Comparison of ENCODE assay signal across 21 cellular contexts in the genomic region with DNA sequence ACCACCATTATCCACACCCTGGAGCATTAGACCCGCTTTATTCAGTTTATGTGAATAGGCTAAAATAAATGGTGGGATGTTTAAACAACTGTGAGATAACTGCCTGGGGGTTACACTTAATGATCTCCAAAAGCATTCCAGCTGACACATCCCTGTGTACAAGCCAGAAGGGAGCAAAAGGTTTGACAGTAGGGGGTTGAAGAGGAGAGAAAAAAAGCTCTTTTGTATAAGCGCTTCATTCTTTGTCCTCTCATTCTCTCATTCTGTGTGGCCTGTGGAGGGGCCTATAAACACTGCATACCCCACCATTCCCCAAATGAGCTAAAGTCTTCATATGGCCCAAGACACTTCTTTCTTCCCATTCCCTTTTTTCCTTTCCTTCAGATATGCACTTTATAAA. TPM values are rescaled to one million over a fixed set of nuclear protein-coding genes. Genes with fewer than 3 reads are reported as not detected.
DNase-seq lines count a peak whose midpoint lies in the region; ATAC-seq and TF ChIP-seq lines count a peak whose summit lies in the region.
"Had no signal": no experiment of that assay in that cellular context is flagged by ENCODE, and none has a peak within 500 bp of the region (broad histone marks: within the 10 kb centered on the region; RNA-seq: fewer than 3 reads in every experiment).

No MANE protein-coding gene starts in this region.

- no peaks in the 10 kb centered on the region for H3K4me1 ChIP-seq in HEK293 (ENCODE audit: control insufficient read depth, insufficient read depth, low read length)
- H3K4me1 ChIP-seq: gastrocnemius medialis, left lung had no signal

- H3K27ac Mint-ChIP-seq in progenitor cell of endocrine pancreas, result peak overlapping the region; percentile 84
- H3K27ac Mint-ChIP-seq: activated naive CD8-positive, alpha-beta T cell treated with anti-CD3 and anti-CD28 coated beads, Interleukin-2, amount 50 U/mL, for 24 hours; CD8-positive, alpha-beta T cell had no signal

- no peak for TF ChIP-seq CTCF in HEK293 (tag by site-specific recombination; IDR thresholded peaks at IDR 0.05)
- TF ChIP-seq CTCF in choroid plexus epithelial cell (conservative IDR thresholded peaks at IDR 0.05; ENCODE audit: low read depth, low read length), result no peak
- TF ChIP-seq CTCF in progenitor cell of endocrine pancreas (IDR thresholded peaks at IDR 0.05; ENCODE audit: unreplicated experiment), result no peak
- TF ChIP-seq CTCF in WERI-Rb-1 (IDR thresholded peaks at IDR 0.05; ENCODE audit: low read depth, low read length), result no peak

- H3K9me3 Mint-ChIP-seq in progenitor cell of endocrine pancreas (ENCODE audit: low read depth), result peaks cover 16% of the 10 kb centered on the region
- H3K9me3 Mint-ChIP-seq: activated naive CD8-positive, alpha-beta T cell treated with anti-CD3 and anti-CD28 coated beads, Interleukin-2, amount 50 U/mL, for 24 hours had no signal

- H3K36me3 ChIP-seq in HEK293 (ENCODE audit: control insufficient read depth in 2 of 2, insufficient read depth in 1 of 2, low read length in 2 of 2) (no peaks in the 10 kb centered on the region), WERI-Rb-1 (no peaks in the 10 kb centered on the region)
- H3K36me3 ChIP-seq: gastrocnemius medialis, left lung had no signal

- ATAC-seq in HG03280 (IDR thresholded peaks at IDR 0.05; ENCODE audit: unreplicated experiment), result no peak
- ATAC-seq: activated naive CD8-positive, alpha-beta T cell treated with anti-CD3 and anti-CD28 coated beads, Interleukin-2, amount 50 U/mL, for 24 hours; CD8-positive, alpha-beta T cell; gastrocnemius medialis; left lung had no signal

- H3K27me3 ChIP-seq in WERI-Rb-1 (ENCODE audit: insufficient read depth, low read depth, severe bottlenecking), result peaks cover 3% of the 10 kb centered on the region
- H3K27me3 ChIP-seq: dorsolateral prefrontal cortex, gastrocnemius medialis, left lung had no signal

- no peak overlapping the region for H3K27ac ChIP-seq in HEK293 (ENCODE audit: extremely low read depth, low read depth, low read length)
- H3K27ac ChIP-seq in WERI-Rb-1, result no peak overlapping the region
- H3K27ac ChIP-seq: dorsolateral prefrontal cortex, gastrocnemius medialis, left lung had no signal

- H3K4me1 Mint-ChIP-seq in progenitor cell of endocrine pancreas (ENCODE audit: low read depth), result peaks cover 19% of the 10 kb centered on the region
- H3K4me1 Mint-ChIP-seq: activated naive CD8-positive, alpha-beta T cell treated with anti-CD3 and anti-CD28 coated beads, Interleukin-2, amount 50 U/mL, for 24 hours had no signal

- H3K4me3 ChIP-seq in HEK293 (ENCODE audit: low read depth, low read length) (no peak overlapping the region), choroid plexus epithelial cell (ENCODE audit: low read depth, low read length) (no peak overlapping the region), WERI-Rb-1 (ENCODE audit: low read depth, low read length) (no peak overlapping the region)
- H3K4me3 ChIP-seq: dorsolateral prefrontal cortex, gastrocnemius medialis, left lung had no signal

- no peaks in the 10 kb centered on the region for H3K27me3 Mint-ChIP-seq in progenitor cell of endocrine pancreas
- H3K27me3 Mint-ChIP-seq: activated naive CD8-positive, alpha-beta T cell treated with anti-CD3 and anti-CD28 coated beads, Interleukin-2, amount 50 U/mL, for 24 hours had no signal

- CTCF ChIA-PET in HEK293 (lab: Yijun Ruan, JAX), result interaction anchor here (0.6 to 2.2 kb wide), 3 partner anchors 14 to 1002 kb away, joined by 3 to 15 read pairs (median 4); no protein-coding TSS in a partner anchor

- DNase-seq in NCI-H345 treated with DMSO at 0.1 percent for 48 hours (lab: John Stamatoyannopoulos, UW; ENCODE audit: unreplicated experiment) (peak; percentile 87), choroid plexus epithelial cell (ENCODE audit: low read depth) (peak; percentile 14), progenitor cell of endocrine pancreas (ENCODE audit: low spot score, unreplicated experiment) (no peak), WERI-Rb-1 (no peak)
- DNase-seq in activated CD4-positive, alpha-beta T cell treated with anti-CD3 and anti-CD28 coated beads for 48 hours, result no peak
- DNase-seq: activated CD4-positive, alpha-beta T cell treated with anti-CD3 and anti-CD28 coated beads, Interleukin-2, amount 50 U/mL, for 1 hour; activated CD8-positive, alpha-beta memory T cell treated with anti-CD3 and anti-CD28 coated beads, Interleukin-2, amount 50 U/mL, for 48 hours; activated effector memory CD4-positive, alpha-beta T cell treated with Interleukin-2 at 50 U/mL for 16 hours; activated naive CD8-positive, alpha-beta T cell treated with anti-CD3 and anti-CD28 coated beads, Interleukin-2, amount 50 U/mL, for 24 hours; CD8-positive, alpha-beta T cell; DND-41; dorsolateral prefrontal cortex; gastrocnemius medialis; Karpas-422; left lung; NCI-H1105 treated with DMSO at 0.1 percent for 48 hours; NCI-H226 had no signal

- no peak overlapping the region for H3K4me3 Mint-ChIP-seq in progenitor cell of endocrine pancreas (ENCODE audit: low read depth)
- H3K4me3 Mint-ChIP-seq: activated naive CD8-positive, alpha-beta T cell treated with anti-CD3 and anti-CD28 coated beads, Interleukin-2, amount 50 U/mL, for 24 hours; CD8-positive, alpha-beta T cell had no signal

- POLR2A ChIA-PET in HEK293 (lab: Yijun Ruan, JAX), result no interaction called here

- H3K36me3 Mint-ChIP-seq in progenitor cell of endocrine pancreas (ENCODE audit: insufficient read depth), result peaks cover 2% of the 10 kb centered on the region
- H3K36me3 Mint-ChIP-seq: CD8-positive, alpha-beta T cell had no signal

- H3K9me3 ChIP-seq in HEK293 (ENCODE audit: control insufficient read depth, insufficient read depth, low read depth, low read length) (no peaks in the 10 kb centered on the region), WERI-Rb-1 (ENCODE audit: severe bottlenecking) (no peaks in the 10 kb centered on the region)
- H3K9me3 ChIP-seq: gastrocnemius medialis had no signal

TF ChIP-seq in HEK293, 187 proteins besides CTCF, POLR2A, EP300 and RAD21:
- TF ChIP-seq ZNF202 (tag by site-specific recombination; IDR thresholded peaks at IDR 0.05; ENCODE audit: borderline replicate concordance), result no peak
- TF ChIP-seq ZNF350 (tag by site-specific recombination; IDR thresholded peaks at IDR 0.05), result no peak
- TF ChIP-seq ZIC2 (tag by site-specific recombination; IDR thresholded peaks at IDR 0.05), result peak; percentile 27; the same call in 1 of the 2 replicates

RNA-seq across cellular contexts. Expression of a gene that starts 30.8 kb away (rescaled TPM):
- 16.8 and 20.5 TPM in 2 replicates for total RNA-seq in progenitor cell of endocrine pancreas
- total RNA-seq: CD8-positive, alpha-beta T cell; epithelial cell of proximal tubule; HT-29 had no signal

Comparison
In these comparisons a context has a peak if more than half of its experiments do, and no peak if none do; other contexts are left out.
1. DNase-seq: peak in NCI-H345 treated with DMSO at 0.1 percent for 48 hours (single experiment) and choroid plexus epithelial cell (single experiment); none in progenitor cell of endocrine pancreas (single experiment), WERI-Rb-1 (single experiment) and activated CD4-positive, alpha-beta T cell treated with anti-CD3 and anti-CD28 coated beads for 48 hours (single experiment).